In the genomic region with DNA sequence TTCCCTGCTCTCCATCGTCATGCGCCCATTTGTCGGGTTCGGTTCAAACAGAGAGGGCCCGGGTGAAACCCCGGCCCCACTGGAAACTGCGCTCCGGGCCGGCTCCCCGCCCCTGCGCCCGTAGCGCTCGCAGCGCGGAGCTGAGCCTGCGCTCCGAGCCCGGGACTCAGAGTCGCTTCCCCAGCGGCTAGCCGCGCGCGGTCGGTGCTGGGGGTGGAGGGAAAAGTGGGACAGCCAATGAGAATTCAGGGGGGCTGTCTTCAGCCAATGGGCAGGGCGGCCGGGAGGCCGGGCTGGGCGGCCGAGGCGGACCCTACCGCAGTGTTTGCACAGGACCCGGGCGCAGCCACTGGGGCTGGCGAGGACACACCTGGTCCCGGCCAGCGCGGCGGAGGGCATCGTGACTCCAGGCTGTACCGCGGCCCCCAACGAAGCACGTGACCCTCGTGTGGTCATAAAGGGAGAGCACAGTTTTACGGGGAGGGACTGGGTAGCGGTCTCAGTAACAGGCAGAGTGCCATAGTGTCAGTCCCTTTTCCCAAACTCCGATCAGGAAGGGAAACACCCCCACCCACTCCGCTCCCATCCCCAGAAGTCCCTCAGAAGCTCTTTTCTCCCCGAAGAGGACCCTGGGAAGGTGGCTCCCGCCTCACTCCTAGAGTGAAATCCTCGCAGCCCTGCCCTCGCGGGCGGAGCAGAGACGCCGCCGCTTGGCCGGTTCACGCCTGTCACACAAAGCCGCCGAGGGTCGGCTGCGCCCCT, we compare ENCODE assay signal across 8 cellular contexts. TPM values are rescaled to one million over a fixed set of nuclear protein-coding genes. Genes with fewer than 3 reads are reported as not detected.
DNase-seq lines count a peak whose midpoint lies in the region; TF ChIP-seq lines count a peak whose summit lies in the region.

A gene (minus strand): TSS at position 174 of the 762 bp plus-strand sequence. CDS start 153 bp downstream, at position 21.

- H3K9me3 ChIP-seq in endodermal cell (ENCODE audit: control insufficient read depth, low read length) = no peaks in the 10 kb centered on the region

- WGBS in endodermal cell (ENCODE audit: insufficient coverage in 1 of 2, insufficient read length in 1 of 2), 2 experiments = 0% methylated on average over 2 to 65 of the region's 65 CpGs

- peak within 1 kb of the TSS; percentile 86 for H3K4me3 Mint-ChIP-seq in Calu3 (ENCODE audit: low read depth, unreplicated experiment)
- peak within 1 kb of the TSS; percentile 65 for H3K4me3 Mint-ChIP-seq in endodermal cell

- H3K27me3 ChIP-seq in endodermal cell (ENCODE audit: control insufficient read depth, insufficient read depth, low read length, poor library complexity, severe bottlenecking) = peaks cover 41% of the 10 kb centered on the region

- CTCF ChIA-PET in Calu3 (lab: Charles Lee) = interaction anchor here (0.8 to 1.6 kb wide), 2 partner anchors 25 to 258 kb away, joined by 3 to 4 read pairs; no protein-coding TSS in a partner anchor

- intact Hi-C loops in Calu3 (cut with micrococcal nuclease; ENCODE audit: unreplicated experiment) = no loop called here

- H3K27ac ChIP-seq in endodermal cell (ENCODE audit: low read depth, low read length) = peak within 1 kb of the TSS; percentile 96

- H3K4me1 Mint-ChIP-seq in Calu3 (ENCODE audit: low read depth, unreplicated experiment) (peaks cover 24% of the 10 kb centered on the region), endodermal cell (peaks cover 9% of the 10 kb centered on the region)

- BruUV-seq in Calu3 (replicated peaks; lab: Mats Ljungman, UMichigan) = no TSS peak

- TF ChIP-seq CTCF in Calu3 (IDR thresholded peaks at IDR 0.05; ENCODE audit: unreplicated experiment) = no peak
- no peak for TF ChIP-seq CTCF in GM20000 (IDR thresholded peaks at IDR 0.05; ENCODE audit: extremely low read depth, missing control alignments)
- no peak for TF ChIP-seq CTCF in endodermal cell (conservative IDR thresholded peaks at IDR 0.05)

- peak within 1 kb of the TSS; percentile 38 for H3K9ac ChIP-seq in endodermal cell (ENCODE audit: extremely low read depth, low read length, poor library complexity, severe bottlenecking)

- peak within 1 kb of the TSS; percentile 84 for H3K4me3 ChIP-seq in endodermal cell (ENCODE audit: low read length)

- H3K36me3 ChIP-seq in endodermal cell (ENCODE audit: control insufficient read depth, insufficient read depth, low read length) = no peaks in the 10 kb centered on the region

- DNase-seq in Calu3 (peak; percentile 84), GM20000 (ENCODE audit: low spot score) (peak; percentile 96), HS-5 (ENCODE audit: low read depth) (peak; percentile 65), NOMO-1 (lab: John Stamatoyannopoulos, UW; ENCODE audit: unreplicated experiment in 2 of 2) (peak; percentile 78 to 81), endodermal cell (peak; percentile 97), midbrain (lab: John Stamatoyannopoulos, UW) (peak; percentile 92)
- peak; percentile 73 for DNase-seq in activated CD8-positive, alpha-beta memory T cell treated with anti-CD3 and anti-CD28 coated beads, Interleukin-2, amount 50 U/mL, for 4 hours
- peak; percentile 75 for DNase-seq in stimulated activated CD8-positive, alpha-beta memory T cell treated with anti-CD3 and anti-CD28 coated beads, Interleukin-4, amount 100 ng/mL, for 24 hours (ENCODE audit: low read depth)

- no peaks in the 10 kb centered on the region for H3K9me3 Mint-ChIP-seq in Calu3 (ENCODE audit: low read depth, unreplicated experiment)
- no peaks in the 10 kb centered on the region for H3K9me3 Mint-ChIP-seq in endodermal cell

- H3K36me3 Mint-ChIP-seq in Calu3 (ENCODE audit: insufficient read depth, unreplicated experiment) (peaks cover 27% of the 10 kb centered on the region), endodermal cell (ENCODE audit: low read depth) (no peaks in the 10 kb centered on the region)

- H3K27me3 Mint-ChIP-seq in Calu3 (ENCODE audit: unreplicated experiment) = peaks cover 57% of the 10 kb centered on the region
- H3K27me3 Mint-ChIP-seq in endodermal cell (ENCODE audit: insufficient read depth) = peaks cover 40% of the 10 kb centered on the region

- peak within 1 kb of the TSS; percentile 64 for H3K27ac Mint-ChIP-seq in Calu3 (ENCODE audit: unreplicated experiment)
- peak within 1 kb of the TSS; percentile 63 for H3K27ac Mint-ChIP-seq in endodermal cell

- peaks cover 10% of the 10 kb centered on the region for H3K4me1 ChIP-seq in endodermal cell (ENCODE audit: control insufficient read depth, insufficient read depth, low read length)

RNA-seq across cellular contexts. Expression of the gene that starts here (rescaled TPM):
- total RNA-seq in Calu3 (2022) (0.07 TPM in 1 of 2 replicates, not detected in the other), endodermal cell (1 to 10 TPM; 1.4 to 1.9 TPM)
- polyA plus RNA-seq in endodermal cell (2013, experiment 1 of 2) = 3.3 TPM
- polyA plus RNA-seq in endodermal cell (2013, experiment 2 of 2) = 3.4 TPM

Comparison
In these comparisons a context has a peak if more than half of its experiments do, and no peak if none do; other contexts are left out.
1. Peak in every context shown above with its lines: DNase-seq, H3K4me3 ChIP-seq and H3K27ac ChIP-seq.
2. Peak in DNase-seq in Calu3; RNA of the gene not detected or under 1 TPM.